17 cellular contexts compared by ENCODE assay signal in the genomic region with DNA sequence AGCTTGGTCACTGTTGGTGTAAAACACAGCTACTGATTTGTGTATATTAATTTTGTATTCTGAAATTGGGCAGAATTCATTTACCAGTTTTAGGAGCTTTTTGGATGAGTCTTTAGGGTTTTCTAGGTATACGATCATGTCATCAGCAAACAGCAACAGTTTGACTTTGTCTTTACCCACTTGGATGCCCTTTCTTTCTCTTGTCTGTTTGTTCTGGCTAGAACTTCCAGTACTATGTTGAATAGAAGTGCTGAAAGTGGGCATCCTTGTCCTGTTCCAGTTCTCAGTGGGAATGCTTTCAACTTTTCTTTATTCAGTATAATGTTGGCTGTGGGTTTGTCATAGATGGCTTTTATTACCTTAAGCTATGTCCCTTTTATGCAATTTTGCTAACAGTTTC. TPM values are rescaled to one million over a fixed set of nuclear protein-coding genes. Genes with fewer than 3 reads are reported as not detected.
"Had no signal": no experiment of that assay in that cellular context is flagged by ENCODE, and none has a peak within 500 bp of the region (broad histone marks: within the 10 kb centered on the region; RNA-seq: fewer than 3 reads in every experiment).

No MANE protein-coding gene starts in this region.

RNA-seq across cellular contexts. Expression of gene PRLHR, which starts 49.8 kb away (rescaled TPM):
- total RNA-seq: activated naive CD4-positive, alpha-beta T cell treated with anti-CD3 and anti-CD28 coated beads for 36 hours; activated naive CD4-positive, alpha-beta T cell treated with anti-CD3 and anti-CD28 coated beads, Interleukin-2, amount 50 U/mL, for 72 hours; activated naive CD8-positive, alpha-beta T cell treated with anti-CD3 and anti-CD28 coated beads for 36 hours; activated naive CD8-positive, alpha-beta T cell treated with anti-CD3 and anti-CD28 coated beads, Interleukin-2, amount 10 ng/mL, durations not matched to agents 7 days and 5 days; activated T-cell treated with anti-CD3 and anti-CD28 coated beads, Interleukin-2, amount 50 U/mL, for 4 hours; activated T-cell treated with anti-CD3 and anti-CD28 coated beads, Interleukin-2, amount 50 U/mL, for 72 hours; activated T-helper 1 cell treated with anti-CD3 and anti-CD28 coated beads, Interleukin-12 subunit alpha, Interleukin-12 subunit beta, Interleukin-2, Interleukin-4 antibody, amounts not matched to agents 30 ng/mL and 10 ng/mL and 1 ng/mL, durations not matched to agents 14 hours and 24 hours and 36 hours; activated T-helper 17 cell treated with anti-CD3 and anti-CD28 coated beads, Interleukin-2, amount 50 U/mL, for 72 hours; activated T-helper 2 cell treated with anti-CD3 and anti-CD28 coated beads, Interferon-gamma antibody, Interleukin-2, Interleukin-4, amounts not matched to agents 10 μg/mL and 5 μg/mL and 100 μg/mL, durations not matched to agents 14 hours and 24 hours and 36 hours; aorta; ascending aorta; astrocyte; body of pancreas; breast epithelium; bronchial epithelial cell; cardiac muscle cell; cardiac septum had no signal
